In the genomic region with DNA sequence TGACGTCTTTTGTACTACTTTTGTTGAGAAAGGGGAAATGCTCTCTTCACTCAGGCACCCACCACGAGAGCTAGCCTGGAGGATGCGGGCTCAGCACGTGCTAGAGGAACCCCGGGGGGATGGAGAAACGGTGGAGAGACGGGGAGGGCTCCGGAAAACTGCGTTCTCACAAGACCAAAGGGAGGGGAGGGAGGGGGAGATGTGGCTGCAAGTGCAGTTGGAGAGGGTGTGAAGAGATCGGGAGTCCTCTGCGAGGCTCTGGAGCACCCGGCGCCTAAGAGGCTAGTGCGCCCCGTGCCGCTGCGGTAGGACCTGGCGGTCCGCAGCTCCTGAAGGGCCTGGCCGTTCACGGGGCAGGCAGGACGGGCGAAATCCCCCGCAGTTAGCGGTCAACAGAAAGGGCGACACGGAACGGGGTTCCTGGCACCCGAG, we compare ENCODE assay signal across 8 cellular contexts. TPM values are rescaled to one million over a fixed set of nuclear protein-coding genes. Genes with fewer than 3 reads are reported as not detected.
DNase-seq lines count a peak whose midpoint lies in the region; TF ChIP-seq lines count a peak whose summit lies in the region.

No MANE protein-coding gene starts in this region.

- DNase-seq in AG10803 (ENCODE audit: low read depth) (no peak), MV-4-11 (lab: John Stamatoyannopoulos, UW) (peak; percentile 74), dorsolateral prefrontal cortex (no peak), T1000 (lab: John Stamatoyannopoulos, UW) (no peak), NCI-H1092 (lab: John Stamatoyannopoulos, UW) (no peak), NCI-H1694 (lab: John Stamatoyannopoulos, UW) (no peak)
- DNase-seq in stimulated activated CD4-positive, alpha-beta T cell treated with anti-CD3 and anti-CD28 coated beads, Interleukin-2, amount 100 ng/mL, for 48 hours, result no peak

- H3K27ac ChIP-seq in dorsolateral prefrontal cortex (no peak overlapping the region), mesodermal cell (ENCODE audit: low read depth, low read length, severe bottlenecking) (no peak overlapping the region)

- H3K4me3 ChIP-seq in AG10803 (ENCODE audit: low read length), result 0 out of 2 replicates have a peak overlapping the region, but pooled peaks have one; percentile 20
- H3K4me3 ChIP-seq in dorsolateral prefrontal cortex, result peak overlapping the region in 49 of 59 donors; percentile 5 to 63 (median 34)
- H3K4me3 ChIP-seq in mesodermal cell (ENCODE audit: extremely low read depth, insufficient read depth, low read length, poor library complexity, severe bottlenecking), result peak overlapping the region; percentile 14

- no peak for TF ChIP-seq CTCF in AG10803 (conservative IDR thresholded peaks at IDR 0.05; ENCODE audit: low read length)
- no peak for TF ChIP-seq CTCF in dorsolateral prefrontal cortex (IDR thresholded peaks at IDR 0.05 in 54 of 56, conservative IDR thresholded peaks at IDR 0.05 in 2 of 56; ENCODE audit: low read depth in 1 of 56, partially characterized antibody in 56 of 56)

- peaks cover 4% of the 10 kb centered on the region for H3K4me1 ChIP-seq in mesodermal cell (ENCODE audit: control insufficient read depth, insufficient read depth, low read length, poor library complexity, severe bottlenecking)

- WGBS in mesodermal cell (ENCODE audit: insufficient coverage in 2 of 2), 2 experiments, result 15 to 20% methylated on average over 20 to 25 of the region's 29 CpGs

- H3K36me3 ChIP-seq in mesodermal cell (ENCODE audit: control insufficient read depth, insufficient read depth, low read length), result no peaks in the 10 kb centered on the region

- H3K27me3 ChIP-seq in dorsolateral prefrontal cortex, result peaks cover 0 to 25% (median 6%) of the 10 kb centered on the region in 45 donors

- intact Hi-C loops in dorsolateral prefrontal cortex (cut with DNase I), result loop anchor here in 1 of 2 donors (10.0 kb wide), 2 partner anchors 189 to 349 kb away; no protein-coding TSS in a partner anchor

- no peaks in the 10 kb centered on the region for H3K9me3 ChIP-seq in mesodermal cell (ENCODE audit: control insufficient read depth, low read length)

RNA-seq across cellular contexts. Expression of gene XPO4, which starts 43.4 kb away (rescaled TPM):
- total RNA-seq in dorsolateral prefrontal cortex, result 10 to 100 TPM; 14.3 to 25.7 (median 20.0) TPM
- 12.9 TPM for polyA plus RNA-seq in mesodermal cell (2013, experiment 1 of 2)
- 12.3 TPM for polyA plus RNA-seq in mesodermal cell (2013, experiment 2 of 2)
